In the genomic region with DNA sequence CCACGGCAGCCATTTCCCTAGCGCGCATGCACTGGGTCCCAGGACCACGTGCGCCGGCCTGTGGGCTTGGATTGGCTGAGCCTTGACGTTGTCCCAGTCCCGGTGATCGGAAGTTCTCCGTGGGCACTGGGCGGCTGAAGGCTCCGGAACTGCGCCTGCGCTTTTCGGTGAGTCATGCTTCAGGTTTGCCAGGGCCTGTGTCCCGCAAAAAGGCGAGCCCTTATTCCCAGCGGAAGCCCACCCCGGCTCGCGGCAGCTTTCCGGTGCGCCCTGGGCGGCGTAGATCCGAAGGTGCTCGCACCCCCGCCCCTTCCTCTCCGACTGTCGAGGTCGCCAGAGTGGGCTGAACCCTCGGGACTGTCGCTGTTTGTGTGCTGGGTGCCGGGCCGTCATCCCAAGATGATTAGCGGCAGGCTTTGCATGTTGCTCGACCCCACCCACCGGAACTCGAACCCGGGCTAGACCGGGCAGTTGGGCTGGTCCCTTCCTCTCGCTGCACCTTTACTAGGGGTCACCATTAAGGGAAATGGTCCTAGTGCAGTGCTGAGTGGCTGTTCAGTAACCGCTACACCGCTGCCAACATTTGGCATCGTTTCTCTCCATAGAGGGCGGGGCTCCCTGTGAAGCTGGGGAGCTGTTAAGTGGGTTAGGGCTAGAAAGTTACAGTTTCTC, we compare ENCODE assay signal across 8 cellular contexts. TPM values are rescaled to one million over a fixed set of nuclear protein-coding genes. Genes with fewer than 3 reads are reported as not detected.
A peak's percentile ranks its signal among the peaks of the same experiment; 100 is the strongest.
DNase-seq lines count a peak whose midpoint lies in the region; ATAC-seq and TF ChIP-seq lines count a peak whose summit lies in the region.

Gene TCEANC, plus strand, starts transcription at position 120 of the 672 bp plus-strand sequence. CDS start 9,368 bp downstream, outside the sequence.

- H3K9ac ChIP-seq in mucosa of rectum (ENCODE audit: low read depth in 1 of 2, low read length in 2 of 2), result peak within 1 kb of the TSS; percentile 81 to 87

- no peaks in the 10 kb centered on the region for H3K9me3 Mint-ChIP-seq in activated T-cell treated with anti-CD3 and anti-CD28 coated beads, Interleukin-2, amount 50 U/mL, for 4 hours

- no peaks in the 10 kb centered on the region for H3K27me3 Mint-ChIP-seq in activated T-cell treated with anti-CD3 and anti-CD28 coated beads, Interleukin-2, amount 50 U/mL, for 4 hours (ENCODE audit: low read depth)

- peaks cover 2% of the 10 kb centered on the region for H3K36me3 Mint-ChIP-seq in activated T-cell treated with anti-CD3 and anti-CD28 coated beads, Interleukin-2, amount 50 U/mL, for 4 hours (ENCODE audit: insufficient read depth)

- peak; percentile 66 for DNase-seq in DMS53 treated with DMSO at 0.1 percent for 48 hours (lab: John Stamatoyannopoulos, UW; ENCODE audit: unreplicated experiment)
- DNase-seq in Jurkat, Clone E6-1 (ENCODE audit: low read depth, low spot score), result peak; percentile 93
- DNase-seq in activated T-cell treated with anti-CD3 and anti-CD28 coated beads, Interleukin-2, amount 50 U/mL, for 4 hours, result peak; percentile 95
- DNase-seq in stimulated activated CD8-positive, alpha-beta memory T cell treated with anti-CD3 and anti-CD28 coated beads, Interleukin-4, amount 100 ng/mL, for 4 hours (ENCODE audit: low read depth in 2 of 2, low spot score in 1 of 2), result peak; percentile 75 to 93

- WGBS in esophagus, 2 donors, result 0 to 6% methylated on average over 41 to 46 of the region's 46 CpGs

- H3K27ac ChIP-seq in esophagus (ENCODE audit: low read depth in 2 of 2, low read length in 1 of 2) (peak within 1 kb of the TSS; percentile 96 to 97), mucosa of rectum (ENCODE audit: low read depth in 2 of 2, low read length in 2 of 2) (peak within 1 kb of the TSS; percentile 91 to 93)

- peaks cover 21% of the 10 kb centered on the region for H3K4me1 Mint-ChIP-seq in activated T-cell treated with anti-CD3 and anti-CD28 coated beads, Interleukin-2, amount 50 U/mL, for 4 hours (ENCODE audit: low read depth)

- H3K4me3 ChIP-seq in Jurkat, Clone E6-1 (ENCODE audit: low read length), result peak within 1 kb of the TSS; percentile 70
- H3K4me3 ChIP-seq in esophagus (ENCODE audit: low read depth in 1 of 2, low read length in 2 of 2) (peak within 1 kb of the TSS; percentile 60 to 74), mucosa of rectum (ENCODE audit: low read length in 2 of 2) (peak within 1 kb of the TSS; percentile 87)

- H3K9me3 ChIP-seq in esophagus (ENCODE audit: control insufficient read depth in 2 of 2, insufficient read depth in 1 of 2, low read depth in 1 of 2, low read length in 1 of 2) (peaks cover 0 to 2% of the 10 kb centered on the region in 2 donors), mucosa of rectum (ENCODE audit: control insufficient read depth in 2 of 2, low read length in 2 of 2) (no peaks in the 10 kb centered on the region)

- H3K27me3 ChIP-seq in esophagus (ENCODE audit: control insufficient read depth in 1 of 2, insufficient read depth in 2 of 2, low read length in 2 of 2), result no peaks in the 10 kb centered on the region
- no peaks in the 10 kb centered on the region for H3K27me3 ChIP-seq in mucosa of rectum (ENCODE audit: control insufficient read depth in 2 of 2, insufficient read depth in 2 of 2, low read length in 2 of 2)

- H3K4me3 Mint-ChIP-seq in activated T-cell treated with anti-CD3 and anti-CD28 coated beads, Interleukin-2, amount 50 U/mL, for 4 hours, result peak within 1 kb of the TSS; percentile 86

- ATAC-seq in GM21717 (IDR thresholded peaks at IDR 0.05; ENCODE audit: unreplicated experiment), result peak; percentile 92
- peak; percentile 98 to 99 for ATAC-seq in activated T-cell treated with anti-CD3 and anti-CD28 coated beads, Interleukin-2, amount 50 U/mL, for 4 hours

- H3K36me3 ChIP-seq in esophagus (ENCODE audit: control insufficient read depth in 2 of 2, insufficient read depth in 2 of 2, low read length in 1 of 2) (no peaks in the 10 kb centered on the region), mucosa of rectum (ENCODE audit: control insufficient read depth in 2 of 2, insufficient read depth in 2 of 2, low read length in 2 of 2) (peaks cover 0 to 3% of the 10 kb centered on the region in 2 donors)

- no peaks in the 10 kb centered on the region for H3K4me1 ChIP-seq in esophagus (ENCODE audit: control insufficient read depth in 2 of 2, insufficient read depth in 2 of 2, low read length in 1 of 2)
- H3K4me1 ChIP-seq in mucosa of rectum (ENCODE audit: control insufficient read depth in 2 of 2, insufficient read depth in 2 of 2, low read length in 2 of 2), result peaks cover 0 to 8% of the 10 kb centered on the region in 2 donors

TF ChIP-seq in PFSK-1, 5 proteins besides CTCF, POLR2A, EP300 and RAD21:
- TF ChIP-seq POLR2AphosphoS5 (IDR thresholded peaks at IDR 0.05; ENCODE audit: low read depth, low read length), result peak; percentile 64; the same call in 1 of the 2 replicates
- TF ChIP-seq REST (IDR thresholded peaks at IDR 0.05; ENCODE audit: insufficient read depth in 1 of 2, low read depth in 2 of 2, low read length in 2 of 2), result no peak
- no peak for TF ChIP-seq FOXP2 (optimal IDR thresholded peaks at IDR 0.05; ENCODE audit: borderline replicate concordance, extremely low read depth, extremely low read length, insufficient read depth)
- TF ChIP-seq SIN3A (IDR thresholded peaks at IDR 0.05; ENCODE audit: borderline replicate concordance, insufficient read depth, low read length), result peak; percentile 14; the same call in 1 of the 2 replicates
- no peak for TF ChIP-seq TAF1 (IDR thresholded peaks at IDR 0.05; ENCODE audit: borderline replicate concordance, insufficient read depth, low read length)
TF ChIP-seq in PFSK-1: peak in this region for 2.

RNA-seq across cellular contexts. Expression of gene TCEANC, which starts in this region (rescaled TPM):
- 2.5 TPM for polyA plus RNA-seq in Jurkat, Clone E6-1 (2012; ENCODE audit: insufficient read depth, insufficient read length)
- 1.3 TPM for polyA plus RNA-seq in PFSK-1 (2012; ENCODE audit: insufficient read length, low read depth)
- 1 to 10 TPM; 1.4 to 2.2 (median 1.4) TPM for total RNA-seq in activated T-cell treated with anti-CD3 and anti-CD28 coated beads, Interleukin-2, amount 50 U/mL, for 4 hours
- polyA plus RNA-seq in esophagus, result 1 to 10 TPM in 1 of 2 donors, under 1 TPM in 1; 0.85 to 1.2 TPM

Comparison
In these comparisons a context has a peak if more than half of its experiments do, and no peak if none do; other contexts are left out.
1. Peak in every context shown above with its lines: DNase-seq, ATAC-seq, H3K4me3 ChIP-seq and H3K27ac ChIP-seq.